Comparison of ENCODE assay signal across 19 cellular contexts in the genomic region with DNA sequence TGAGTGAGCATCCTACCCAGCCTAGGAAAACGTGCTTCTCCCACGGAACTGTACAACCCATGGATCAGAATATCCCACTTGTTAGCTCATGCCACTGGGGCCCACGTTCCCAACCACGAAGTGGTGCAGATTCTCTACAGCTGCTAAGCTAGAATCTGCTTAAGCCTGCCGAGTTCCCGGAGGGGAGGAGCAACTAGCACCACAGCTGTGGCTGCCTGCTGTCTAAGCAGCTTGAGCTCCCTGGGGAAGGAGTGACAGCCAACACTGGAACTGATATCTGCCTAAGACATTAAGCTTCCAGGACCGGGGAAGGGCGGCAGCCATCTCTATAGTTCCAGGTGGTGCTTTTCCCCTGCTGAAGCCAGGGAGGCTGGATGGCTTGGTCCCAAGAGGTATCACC.
DNase-seq lines count a peak whose midpoint lies in the region; ATAC-seq and TF ChIP-seq lines count a peak whose summit lies in the region.
"Had no signal": no experiment of that assay in that cellular context is flagged by ENCODE, and none has a peak within 500 bp of the region (broad histone marks: within the 10 kb centered on the region; RNA-seq: fewer than 3 reads in every experiment).

No MANE protein-coding gene starts in this region.

- H3K9me2 ChIP-seq in GM23248 (ENCODE audit: insufficient read depth): no peaks in the 10 kb centered on the region

- H3K79me2 ChIP-seq in GM23248 (ENCODE audit: insufficient read depth): no peaks in the 10 kb centered on the region

- TF ChIP-seq CTCF in BE2C (IDR thresholded peaks at IDR 0.05; ENCODE audit: low read depth, low read length): no peak

- H3K4me1 ChIP-seq in BE2C: peaks cover 21% of the 10 kb centered on the region
- no peaks in the 10 kb centered on the region for H3K4me1 ChIP-seq in GM23248 (ENCODE audit: insufficient read depth)
- H3K4me1 ChIP-seq: Peyer's patch had no signal

- H3K27ac ChIP-seq in GM23248: no peak overlapping the region
- H3K27ac ChIP-seq: Peyer's patch, SK-N-MC had no signal

- no peaks in the 10 kb centered on the region for H3K36me3 ChIP-seq in BE2C
- no peaks in the 10 kb centered on the region for H3K36me3 ChIP-seq in GM23248 (ENCODE audit: low read depth)
- H3K36me3 ChIP-seq: Peyer's patch had no signal

- no peak overlapping the region for H3K4me2 ChIP-seq in GM23248 (ENCODE audit: unreplicated experiment)

- H3K9ac ChIP-seq in GM23248: no peak overlapping the region

- H3K9me3 ChIP-seq in BE2C (peaks cover 3% of the 10 kb centered on the region; the same call in 1 of the 2 replicates), GM23248 (ENCODE audit: low read depth) (no peaks in the 10 kb centered on the region)
- H3K9me3 ChIP-seq: Peyer's patch had no signal

- no peaks in the 10 kb centered on the region for H3F3A ChIP-seq in GM23248 (ENCODE audit: insufficient read depth)

- in situ Hi-C loops in GM23248 (cut with MboI): no loop called here

- H2AFZ ChIP-seq in GM23248: no peak overlapping the region

- 35% methylated on average over 8 of the region's 8 CpGs for WGBS in GM23248 (ENCODE audit: low coverage in 1 of 2, low lambda C conversion rate in 2 of 2, missing lambda C conversion rate in 2 of 2), 2 experiments

- no peaks in the 10 kb centered on the region for H4K20me1 ChIP-seq in GM23248 (ENCODE audit: insufficient read depth)

- H3K4me3 ChIP-seq in BE2C (ENCODE audit: low read depth, low read length) (no peak overlapping the region), GM23248 (no peak overlapping the region)
- H3K4me3 ChIP-seq: Peyer's patch, SK-N-MC had no signal

- DNase-seq in BE2C (peak; percentile 59), LHCN-M2 (ENCODE audit: low read depth) (peak; percentile 42), NCI-H82 treated with DMSO at 0.1 percent for 48 hours (lab: John Stamatoyannopoulos, UW; ENCODE audit: unreplicated experiment) (peak; percentile 57), iPS-NIHi7 (ENCODE audit: extremely low spot score) (peak; percentile 12), SW480 (ENCODE audit: low spot score) (no peak), GM23248 (no peak)
- DNase-seq: C1 segment of cervical spinal cord; CD8-positive, alpha-beta memory T cell; DMS79 treated with DMSO at 0.1 percent for 48 hours; H9; NCI-H1105; NCI-H1694; NCI-H2081 treated with DMSO at 0.1 percent for 48 hours; NCI-H774; Peyer's patch; T-helper 1 cell; T-helper 9 cell had no signal

- no peaks in the 10 kb centered on the region for H3K27me3 ChIP-seq in BE2C
- H3K27me3 ChIP-seq in GM23248 (replicated peaks; ENCODE audit: insufficient read depth): no peaks in the 10 kb centered on the region
- H3K27me3 ChIP-seq: Peyer's patch had no signal

- no peak for ATAC-seq in HG03039 (IDR thresholded peaks at IDR 0.05; ENCODE audit: unreplicated experiment)

Comparison
In these comparisons a context has a peak if more than half of its experiments do, and no peak if none do; other contexts are left out.
1. DNase-seq: peak in BE2C (single experiment), LHCN-M2 (single experiment), NCI-H82 treated with DMSO at 0.1 percent for 48 hours (single experiment) and iPS-NIHi7 (single experiment); none in SW480 (single experiment) and GM23248 (single experiment).